27 cellular contexts compared by ENCODE assay signal in genomic region chr11:27621440-27622161, GRCh38.
DNase-seq lines count a peak whose midpoint lies in the region; ATAC-seq and TF ChIP-seq lines count a peak whose summit lies in the region.
"Had no signal": no experiment of that assay in that cellular context is flagged by ENCODE, and none has a peak within 500 bp of the region (broad histone marks: within the 10 kb centered on the region; RNA-seq: fewer than 3 reads in every experiment).

No MANE protein-coding gene starts in this region.

- H4K20me1 ChIP-seq in GM23338 (replicated peaks; ENCODE audit: insufficient read depth), result peaks cover 62% of the 10 kb centered on the region

- no peaks in the 10 kb centered on the region for H3K36me3 ChIP-seq in BJ (ENCODE audit: control insufficient read depth, insufficient read depth, low read length)
- peaks cover 77% of the 10 kb centered on the region for H3K36me3 ChIP-seq in GM23338 (ENCODE audit: insufficient read depth)
- H3K36me3 ChIP-seq: breast epithelium, tibial nerve had no signal

- ATAC-seq in GM23338 (no peak), WTC11 (no peak), GM19452 (IDR thresholded peaks at IDR 0.05; ENCODE audit: unreplicated experiment) (no peak), GM21447 (IDR thresholded peaks at IDR 0.05; ENCODE audit: unreplicated experiment) (no peak)
- ATAC-seq: K562, left colon had no signal

- DNase-seq in BJ (ENCODE audit: low read depth) (peak; percentile 22), GM23338 (ENCODE audit: low spot score) (no peak), WTC11 (ENCODE audit: low spot score) (no peak), foreskin fibroblast (peak; percentile 15 to 53), AG08396 (ENCODE audit: low spot score) (no peak), DMS153 treated with DMSO at 0.1 percent for 48 hours (lab: John Stamatoyannopoulos, UW; ENCODE audit: unreplicated experiment) (no peak)
- DNase-seq: activated CD4-positive, alpha-beta memory T cell treated with anti-CD3 and anti-CD28 coated beads, Interleukin-2, amount 10 ng/mL, durations not matched to agents 7 days and 5 days; activated CD4-positive, CD25-positive, alpha-beta regulatory T cell; activated gamma-delta T cell treated with Interleukin-2 at 50 U/mL for 16 hours; activated T-cell treated with anti-CD3 and anti-CD28 coated beads for 4 hours; left colon; midbrain; NCI-H187; nephron progenitor cell; NK-92 treated with Interleukin-12 subunit alpha and Interleukin-12 subunit beta, amount 100 ng/mL, for 24 hours; SK-N-SH; stimulated activated CD4-positive, alpha-beta T cell treated with anti-CD3 and anti-CD28 coated beads, Interleukin-2, amount 100 ng/mL, for 48 hours; T-helper 9 cell had no signal

- peaks cover 15% of the 10 kb centered on the region for H3K79me2 ChIP-seq in GM23338 (replicated peaks; ENCODE audit: insufficient read depth)

- CTCF ChIA-PET in BJ (lab: Yijun Ruan, JAX) (no interaction called here), WTC11 (lab: Charles Lee) (no interaction called here)

- no peak overlapping the region for H3K4me2 ChIP-seq in GM23338
- H3K4me2 ChIP-seq: SK-N-SH had no signal

- TF ChIP-seq CTCF in BJ (IDR thresholded peaks at IDR 0.05; ENCODE audit: insufficient read depth, low read depth, low read length) (no peak), GM23338 (conservative IDR thresholded peaks at IDR 0.05; ENCODE audit: low read depth in 2 of 2) (no peak), WTC11 (IDR thresholded peaks at IDR 0.05) (no peak), foreskin fibroblast (IDR thresholded peaks at IDR 0.05; ENCODE audit: low read depth, low read length) (no peak)

- POLR2A ChIA-PET in BJ (lab: Charles Lee), result no interaction called here
- POLR2A ChIA-PET in WTC11 (lab: Charles Lee), result no interaction called here

- H3K27me3 ChIP-seq in BJ (ENCODE audit: control insufficient read depth, insufficient read depth, low read length) (peaks cover 1% of the 10 kb centered on the region; the same call in 1 of the 2 replicates), GM23338 (ENCODE audit: insufficient read depth) (no peaks in the 10 kb centered on the region)
- H3K27me3 ChIP-seq: breast epithelium, dorsolateral prefrontal cortex, tibial nerve had no signal

- H3K27ac Mint-ChIP-seq in GM23338 (peak overlapping the region; percentile 9; the same call in 1 of the 2 replicates), WTC11 (peak overlapping the region; percentile 37; the same call in 1 of the 2 replicates)
- H3K27ac Mint-ChIP-seq: activated CD4-positive, alpha-beta memory T cell treated with anti-CD3 and anti-CD28 coated beads, Interleukin-2, amount 10 ng/mL, durations not matched to agents 7 days and 5 days; nephron progenitor cell; progenitor cell of endocrine pancreas; stimulated activated naive CD8-positive, alpha-beta T cell treated with anti-CD3 and anti-CD28 coated beads, Interleukin-15, Interleukin-2, amounts not matched to agents 100 ng/mL and 50 ng/mL, for 24 hours had no signal

- H3K9me3 Mint-ChIP-seq in GM23338 (no peaks in the 10 kb centered on the region; the same call in 2 of the 3 replicates), WTC11 (no peaks in the 10 kb centered on the region)
- H3K9me3 Mint-ChIP-seq: activated CD4-positive, alpha-beta memory T cell treated with anti-CD3 and anti-CD28 coated beads, Interleukin-2, amount 10 ng/mL, durations not matched to agents 7 days and 5 days; nephron progenitor cell; stimulated activated naive CD8-positive, alpha-beta T cell treated with anti-CD3 and anti-CD28 coated beads, Interleukin-15, Interleukin-2, amounts not matched to agents 100 ng/mL and 50 ng/mL, for 24 hours had no signal

- H3K4me1 Mint-ChIP-seq in GM23338, result peaks cover 69% of the 10 kb centered on the region
- H3K4me1 Mint-ChIP-seq in WTC11, result peaks cover 84% of the 10 kb centered on the region
- H3K4me1 Mint-ChIP-seq: activated CD4-positive, alpha-beta memory T cell treated with anti-CD3 and anti-CD28 coated beads, Interleukin-2, amount 10 ng/mL, durations not matched to agents 7 days and 5 days had no signal

- H3K4me3 ChIP-seq in BJ (ENCODE audit: low read depth, low read length) (no peak overlapping the region), GM23338 (no peak overlapping the region), foreskin fibroblast (ENCODE audit: low read depth in 1 of 2, low read length in 2 of 2) (no peak overlapping the region)
- H3K4me3 ChIP-seq: breast epithelium, dorsolateral prefrontal cortex, K562, tibial nerve had no signal

- H3F3A ChIP-seq in GM23338 (replicated peaks; ENCODE audit: low read depth), result peaks cover 40% of the 10 kb centered on the region

- peaks cover 31% of the 10 kb centered on the region for H3K4me1 ChIP-seq in GM23338 (ENCODE audit: insufficient read depth)
- H3K4me1 ChIP-seq: breast epithelium, tibial nerve had no signal

- H3K9me2 ChIP-seq in GM23338 (ENCODE audit: insufficient read depth), result no peaks in the 10 kb centered on the region
- H3K9me2 ChIP-seq: SK-N-SH had no signal

- peaks cover 27% of the 10 kb centered on the region for H3K27me3 Mint-ChIP-seq in GM23338 (ENCODE audit: insufficient read depth, low read depth, poor library complexity)
- H3K27me3 Mint-ChIP-seq in WTC11 (ENCODE audit: low read depth), result no peaks in the 10 kb centered on the region
- H3K27me3 Mint-ChIP-seq: activated CD4-positive, alpha-beta memory T cell treated with anti-CD3 and anti-CD28 coated beads, Interleukin-2, amount 10 ng/mL, durations not matched to agents 7 days and 5 days; stimulated activated naive CD8-positive, alpha-beta T cell treated with anti-CD3 and anti-CD28 coated beads, Interleukin-15, Interleukin-2, amounts not matched to agents 100 ng/mL and 50 ng/mL, for 24 hours had no signal

- H3K27ac ChIP-seq in GM23338 (ENCODE audit: low read depth), result no peak overlapping the region
- H3K27ac ChIP-seq: breast epithelium, dorsolateral prefrontal cortex, epithelial cell of prostate, tibial nerve had no signal

- H3K36me3 Mint-ChIP-seq in GM23338 (ENCODE audit: low read depth) (peaks cover 97% of the 10 kb centered on the region), WTC11 (peaks cover 80% of the 10 kb centered on the region)

- H3K4me3 Mint-ChIP-seq in GM23338, result no peak overlapping the region
- H3K4me3 Mint-ChIP-seq in WTC11, result no peak overlapping the region
- H3K4me3 Mint-ChIP-seq: activated CD4-positive, alpha-beta memory T cell treated with anti-CD3 and anti-CD28 coated beads, Interleukin-2, amount 10 ng/mL, durations not matched to agents 7 days and 5 days; nephron progenitor cell; stimulated activated naive CD8-positive, alpha-beta T cell treated with anti-CD3 and anti-CD28 coated beads, Interleukin-15, Interleukin-2, amounts not matched to agents 100 ng/mL and 50 ng/mL, for 24 hours had no signal

- H2AFZ ChIP-seq in GM23338, result no peak overlapping the region

TF ChIP-seq in GM23338, 12 proteins besides CTCF, POLR2A, EP300 and RAD21 (continues in another document):
- TF ChIP-seq ZNF114 (CRISPR knock-in tag; IDR thresholded peaks at IDR 0.05) (no peak), CREB1 (CRISPR knock-in tag; IDR thresholded peaks at IDR 0.05; ENCODE audit: low read depth) (no peak), JUNB (IDR thresholded peaks at IDR 0.05; ENCODE audit: unreplicated experiment) (no peak), ETS1 (IDR thresholded peaks at IDR 0.05) (no peak), NANOG (IDR thresholded peaks at IDR 0.05; ENCODE audit: borderline replicate concordance) (no peak)

TF ChIP-seq in WTC11, 78 proteins besides CTCF, POLR2A, EP300 and RAD21 (continues in another document):
- TF ChIP-seq ZNF425 (CRISPR knock-in tag; conservative IDR thresholded peaks at IDR 0.05) (0 out of 2 replicates have a peak, but pooled peaks have one; percentile 16), ZNF416 (CRISPR knock-in tag; IDR thresholded peaks at IDR 0.05) (0 out of 2 replicates have a peak, but pooled peaks have one; percentile 61)

Comparison
In these comparisons a context has a peak if more than half of its experiments do, and no peak if none do; other contexts are left out.
1. DNase-seq: peak in BJ (single experiment) and foreskin fibroblast (2 of 2); none in GM23338 (single experiment), WTC11 (single experiment), AG08396 (single experiment) and DMS153 treated with DMSO at 0.1 percent for 48 hours (single experiment).